24 cellular contexts compared by ENCODE assay signal in the genomic region with DNA sequence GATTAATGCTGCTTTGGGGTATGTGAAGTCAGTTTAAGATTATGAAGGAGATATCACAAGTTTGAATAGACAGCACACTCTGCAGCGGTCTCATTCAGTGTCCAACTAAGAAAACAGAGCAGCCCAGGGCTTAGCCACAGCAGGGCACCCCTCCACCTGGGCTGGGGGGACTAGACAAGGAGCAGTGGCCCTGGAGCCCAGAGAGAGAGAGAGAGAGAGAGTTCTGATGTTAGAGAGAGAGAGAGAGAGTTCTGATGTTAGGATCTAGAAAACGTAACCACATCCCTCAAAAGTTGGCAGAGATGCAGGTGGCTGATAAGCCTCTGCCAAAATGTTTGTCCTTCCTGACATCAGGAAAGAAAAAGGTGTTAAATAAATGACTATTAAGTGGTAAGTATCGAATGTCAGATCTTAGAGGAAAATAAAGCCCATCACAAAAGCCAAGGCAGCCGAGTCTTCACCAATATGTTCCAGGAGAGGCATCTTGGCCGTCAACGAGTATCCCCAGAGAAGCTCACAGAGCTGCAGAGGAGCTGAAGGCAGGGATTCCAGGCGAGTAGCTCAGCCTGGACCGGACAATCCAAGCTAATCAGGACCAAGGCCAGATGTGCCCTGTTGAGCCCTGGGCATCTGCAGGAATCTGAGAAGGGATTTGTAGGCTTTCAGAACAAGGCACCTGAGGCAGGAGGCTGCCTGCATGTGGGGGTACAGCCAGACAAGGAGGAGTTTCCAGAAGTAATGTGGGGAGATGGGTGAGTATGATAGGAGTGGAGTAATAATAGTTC.
"Had no signal": no experiment of that assay in that cellular context is flagged by ENCODE, and none has a peak within 500 bp of the region (broad histone marks: within the 10 kb centered on the region; RNA-seq: fewer than 3 reads in every experiment).

No MANE protein-coding gene starts in this region.

- H3K4me3 ChIP-seq: gastroesophageal sphincter, right lobe of liver, thoracic aorta, vagina had no signal

- H3K4me1 ChIP-seq: gastroesophageal sphincter had no signal

- H3K4me1 Mint-ChIP-seq: activated T-helper 17 cell treated with anti-CD3 and anti-CD28 coated beads, Interleukin-2, amount 50 U/mL, for 72 hours; central memory CD8-positive, alpha-beta T cell; naive B cell had no signal

- H3K27me3 ChIP-seq: gastroesophageal sphincter, right lobe of liver, vagina had no signal

- H3K27ac ChIP-seq: gastroesophageal sphincter, right lobe of liver, thoracic aorta, vagina had no signal

- H3K27ac Mint-ChIP-seq: activated CD8-positive, alpha-beta T cell treated with anti-CD3 and anti-CD28 coated beads for 36 hours; activated T-helper 17 cell treated with anti-CD3 and anti-CD28 coated beads, Interleukin-2, amount 50 U/mL, for 72 hours; stimulated activated naive CD8-positive, alpha-beta T cell treated with anti-CD3 and anti-CD28 coated beads, Interleukin-15, Interleukin-2, amounts not matched to agents 100 ng/mL and 50 ng/mL, for 24 hours; type B pancreatic cell had no signal

- H3K4me3 Mint-ChIP-seq: activated CD8-positive, alpha-beta T cell treated with anti-CD3 and anti-CD28 coated beads for 36 hours; activated T-cell treated with anti-CD3 and anti-CD28 coated beads, Interleukin-2, amount 50 U/mL, for 4 hours; activated T-helper 17 cell treated with anti-CD3 and anti-CD28 coated beads, Interleukin-2, amount 50 U/mL, for 72 hours; central memory CD8-positive, alpha-beta T cell; naive B cell; stimulated activated naive CD8-positive, alpha-beta T cell treated with anti-CD3 and anti-CD28 coated beads, Interleukin-15, Interleukin-2, amounts not matched to agents 100 ng/mL and 50 ng/mL, for 24 hours; type B pancreatic cell had no signal

- H3K9me3 Mint-ChIP-seq: activated CD8-positive, alpha-beta T cell treated with anti-CD3 and anti-CD28 coated beads for 36 hours; activated naive CD4-positive, alpha-beta T cell treated with anti-CD3 and anti-CD28 coated beads, Interleukin-2, amount 50 U/mL, for 72 hours; activated T-cell treated with anti-CD3 and anti-CD28 coated beads, Interleukin-2, amount 50 U/mL, for 4 hours; activated T-helper 17 cell treated with anti-CD3 and anti-CD28 coated beads, Interleukin-2, amount 50 U/mL, for 72 hours; central memory CD8-positive, alpha-beta T cell; naive B cell; stimulated activated naive CD8-positive, alpha-beta T cell treated with anti-CD3 and anti-CD28 coated beads, Interleukin-15, Interleukin-2, amounts not matched to agents 100 ng/mL and 50 ng/mL, for 24 hours had no signal

- H3K36me3 ChIP-seq: gastroesophageal sphincter, right lobe of liver, thoracic aorta, vagina had no signal

- H3K36me3 Mint-ChIP-seq: activated naive CD4-positive, alpha-beta T cell treated with anti-CD3 and anti-CD28 coated beads, Interleukin-2, amount 50 U/mL, for 72 hours had no signal

- DNase-seq: activated CD4-positive, alpha-beta T cell treated with anti-CD3 and anti-CD28 coated beads, Interleukin-2, amount 50 U/mL, for 1 hour; activated CD4-positive, CD25-positive, alpha-beta regulatory T cell treated with anti-CD3 and anti-CD28 coated beads, Interleukin-2, amount 50 U/mL, for 72 hours; activated CD8-positive, alpha-beta T cell treated with anti-CD3 and anti-CD28 coated beads for 36 hours; activated gamma-delta T cell treated with Interleukin-2 at 50 U/mL for 16 hours; activated T-cell treated with anti-CD3 and anti-CD28 coated beads, Interleukin-2, amount 50 U/mL, for 4 hours; effector memory CD4-positive, alpha-beta T cell; hippocampal formation; kidney; left colon; mammary epithelial cell; naive B cell; nucleus accumbens; posterior cingulate gyrus; right lobe of liver; stimulated activated CD4-positive, alpha-beta T cell treated with anti-CD3 and anti-CD28 coated beads, Interleukin-2, amount 100 ng/mL, for 48 hours; T-helper 2 cell had no signal

- ATAC-seq: activated CD8-positive, alpha-beta T cell treated with anti-CD3 and anti-CD28 coated beads for 36 hours; activated naive CD4-positive, alpha-beta T cell treated with anti-CD3 and anti-CD28 coated beads, Interleukin-2, amount 50 U/mL, for 72 hours; activated T-cell treated with anti-CD3 and anti-CD28 coated beads, Interleukin-2, amount 50 U/mL, for 4 hours; activated T-helper 17 cell treated with anti-CD3 and anti-CD28 coated beads, Interleukin-2, amount 50 U/mL, for 72 hours; gastroesophageal sphincter; left colon; right lobe of liver had no signal

- H3K9me3 ChIP-seq: gastroesophageal sphincter, right lobe of liver, thoracic aorta, vagina had no signal

- H3K27me3 Mint-ChIP-seq: activated CD8-positive, alpha-beta T cell treated with anti-CD3 and anti-CD28 coated beads for 36 hours; activated T-helper 17 cell treated with anti-CD3 and anti-CD28 coated beads, Interleukin-2, amount 50 U/mL, for 72 hours; central memory CD8-positive, alpha-beta T cell; naive B cell; stimulated activated naive CD8-positive, alpha-beta T cell treated with anti-CD3 and anti-CD28 coated beads, Interleukin-15, Interleukin-2, amounts not matched to agents 100 ng/mL and 50 ng/mL, for 24 hours; type B pancreatic cell had no signal
